9 cellular contexts compared by ENCODE assay signal in genomic region chr1:91502882-91503184, GRCh38. TPM values are rescaled to one million over a fixed set of nuclear protein-coding genes. Genes with fewer than 3 reads are reported as not detected.
DNase-seq lines count a peak whose midpoint lies in the region; ATAC-seq and FAIRE-seq lines count a peak whose summit lies in the region.
"Had no signal": no experiment of that assay in that cellular context is flagged by ENCODE, and none has a peak within 500 bp of the region (broad histone marks: within the 10 kb centered on the region; RNA-seq: fewer than 3 reads in every experiment).

No MANE protein-coding gene starts in this region.

- DNase-seq in DMS79 treated with DMSO at 0.1 percent for 48 hours (lab: John Stamatoyannopoulos, UW) (peak; percentile 22), DMS79 (lab: John Stamatoyannopoulos, UW) (no peak), KBM-7 (peak; percentile 45), myocyte (ENCODE audit: low read depth) (peak; percentile 3), HuH-7 (ENCODE audit: low spot score) (no peak)

- peak; percentile 70 for FAIRE-seq in TTC549 (lab: Jason Lieb, UNC)
- FAIRE-seq: bronchial epithelial cell had no signal

- no peak for ATAC-seq in GM21360 (IDR thresholded peaks at IDR 0.05; ENCODE audit: unreplicated experiment)
- no peak for ATAC-seq in HG03432 (IDR thresholded peaks at IDR 0.05; ENCODE audit: unreplicated experiment)

- in situ Hi-C loops in KBM-7 (cut with MboI; ENCODE audit: low pct_unique_long_range_greater_than_20kb, low sequenced_read_pairs): loop anchor here (25.0 kb wide), 1 partner anchor 434 kb away; the partner anchor contains the start of gene BRDT

RNA-seq across cellular contexts. Expression of gene CDC7, which starts 2.2 kb away (rescaled TPM):
- 1.8 and 4.0 TPM in 2 replicates for total RNA-seq in myocyte
- polyA plus RNA-seq in myocyte (2012): 1.1 TPM

Comparison
In these comparisons a context has a peak if more than half of its experiments do, and no peak if none do; other contexts are left out.
1. DNase-seq: peak in DMS79 treated with DMSO at 0.1 percent for 48 hours (single experiment), KBM-7 (single experiment) and myocyte (single experiment); none in DMS79 (single experiment) and HuH-7 (single experiment).